In the genomic region with DNA sequence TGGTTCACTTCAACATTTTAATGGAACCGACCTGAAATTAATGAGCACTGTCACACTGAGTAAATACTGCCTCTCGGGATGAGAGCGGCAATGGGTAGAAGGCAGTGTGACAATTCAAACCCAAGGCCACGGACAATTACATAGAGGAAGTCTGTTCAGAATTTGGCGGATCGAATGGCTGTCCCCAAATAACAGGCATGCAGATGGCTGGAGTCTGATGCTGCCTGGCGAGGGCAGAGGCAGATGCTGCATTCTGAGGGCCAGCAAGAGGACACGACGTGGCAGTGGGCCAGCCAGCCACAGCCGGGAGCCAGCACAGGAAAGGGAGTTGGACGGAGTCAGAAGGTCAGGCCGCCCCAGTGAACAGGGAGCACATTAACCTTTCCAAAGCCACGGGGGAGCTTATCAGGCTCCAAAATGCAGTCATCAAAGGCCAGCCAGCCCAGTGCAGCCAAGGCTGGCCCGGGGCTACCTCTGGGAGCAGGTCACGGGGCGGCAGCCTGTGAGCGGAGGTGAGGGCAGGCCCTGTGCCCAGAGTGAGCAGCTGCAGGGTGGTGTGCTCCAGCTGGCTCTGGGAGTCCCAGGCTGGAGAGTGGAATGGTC, we compare ENCODE assay signal across 14 cellular contexts.
A peak's percentile ranks its signal among the peaks of the same experiment; 100 is the strongest.
DNase-seq lines count a peak whose midpoint lies in the region; ATAC-seq and TF ChIP-seq lines count a peak whose summit lies in the region.
"Had no signal": no experiment of that assay in that cellular context is flagged by ENCODE, and none has a peak within 500 bp of the region (broad histone marks: within the 10 kb centered on the region; RNA-seq: fewer than 3 reads in every experiment).

No MANE protein-coding gene starts in this region.

- peak in 9 of 14 donors; percentile 13 to 90 (median 38) for DNase-seq in C1 segment of cervical spinal cord (lab: John Stamatoyannopoulos, UW)
- no peak for DNase-seq in activated B cell treated with CpG ODN at 0.5 μM for 24 hours
- DNase-seq in right cardiac atrium, result peak; percentile 89 to 96 (median 96)
- DNase-seq in posterior vena cava (ENCODE audit: low spot score), result peak; percentile 93
- DNase-seq in NCI-H510A treated with DMSO at 0.1 percent for 48 hours (lab: John Stamatoyannopoulos, UW), result no peak
- no peak for DNase-seq in 8988T
- no peak for DNase-seq in hepatic stellate cell (ENCODE audit: low spot score)
- no peak for DNase-seq in activated T-cell treated with anti-CD3 and anti-CD28 coated beads, Interleukin-2, amount 50 U/mL, for 48 hours
- DNase-seq: activated CD4-positive, alpha-beta T cell treated with anti-CD3 and anti-CD28 coated beads, Interleukin-2, amount 50 U/mL, for 4 hours; mammary epithelial cell; NCI-H1930; stimulated activated CD4-positive, alpha-beta T cell treated with anti-CD3 and anti-CD28 coated beads, Interleukin-4, amount 100 ng/mL, for 24 hours had no signal

- WGBS in right cardiac atrium, result 23% methylated on average over 17 of the region's 17 CpGs

- peaks cover 3% of the 10 kb centered on the region for H3K9me3 Mint-ChIP-seq in activated B cell treated with CpG ODN at 0.5 μM for 24 hours

- no peaks in the 10 kb centered on the region for H3K9me3 ChIP-seq in right cardiac atrium (ENCODE audit: control insufficient read depth, low read length)

- ATAC-seq in activated B cell treated with CpG ODN at 0.5 μM for 24 hours (ENCODE audit: low read depth) (no peak), right cardiac atrium (peak; percentile 92 to 97)
- ATAC-seq: GM12878 had no signal

- POLR2A ChIA-PET in activated B cell treated with CpG ODN at 0.5 μM for 24 hours (lab: Charles Lee), result no interaction called here

- intact Hi-C loops in activated B cell treated with CpG ODN at 0.5 μM for 24 hours (cut with micrococcal nuclease), result no loop called here
- intact Hi-C loops in right cardiac atrium (cut with DNase I), result no loop called here
- intact Hi-C loops in posterior vena cava (cut with DNase I), result no loop called here

- CTCF ChIA-PET in activated B cell treated with CpG ODN at 0.5 μM for 24 hours (lab: Charles Lee), result no interaction called here

- H3K27ac ChIP-seq in right cardiac atrium (ENCODE audit: low read length), result peak overlapping the region; percentile 76
- H3K27ac ChIP-seq: BLaER1 treated with 17β-estradiol and CSF1 and Interleukin-3, amounts not matched to agents 10 nM and 100 nM had no signal

- peaks cover 18% of the 10 kb centered on the region for H3K4me1 ChIP-seq in right cardiac atrium (ENCODE audit: control insufficient read depth, insufficient read depth, low read length)

- peaks cover 48% of the 10 kb centered on the region for H3K36me3 Mint-ChIP-seq in activated B cell treated with CpG ODN at 0.5 μM for 24 hours (ENCODE audit: low read depth)

- no peak for TF ChIP-seq CTCF in activated B cell treated with CpG ODN at 0.5 μM for 24 hours (IDR thresholded peaks at IDR 0.05)

- no peak overlapping the region for H3K4me3 ChIP-seq in right cardiac atrium (ENCODE audit: low read length)
- H3K4me3 ChIP-seq: BLaER1 treated with 17β-estradiol and CSF1 and Interleukin-3, amounts not matched to agents 10 nM and 100 nM; GM12878 had no signal

- no peak overlapping the region for H3K4me3 Mint-ChIP-seq in activated B cell treated with CpG ODN at 0.5 μM for 24 hours

- no peaks in the 10 kb centered on the region for H3K27me3 ChIP-seq in right cardiac atrium (ENCODE audit: control insufficient read depth, insufficient read depth)
- H3K27me3 ChIP-seq: BLaER1 treated with 17β-estradiol and CSF1 and Interleukin-3, amounts not matched to agents 10 nM and 100 nM had no signal

- no peaks in the 10 kb centered on the region for H3K27me3 Mint-ChIP-seq in activated B cell treated with CpG ODN at 0.5 μM for 24 hours

- H3K4me1 Mint-ChIP-seq in activated B cell treated with CpG ODN at 0.5 μM for 24 hours, result peaks cover 61% of the 10 kb centered on the region

- H3K27ac Mint-ChIP-seq in activated B cell treated with CpG ODN at 0.5 μM for 24 hours, result peak overlapping the region; percentile 35

Comparison
In these comparisons a context has a peak if more than half of its experiments do, and no peak if none do; other contexts are left out.
1. DNase-seq: peak in C1 segment of cervical spinal cord (9 of 14), right cardiac atrium (3 of 3) and posterior vena cava (single experiment); none in activated B cell treated with CpG ODN at 0.5 μM for 24 hours (single experiment), NCI-H510A treated with DMSO at 0.1 percent for 48 hours (single experiment), 8988T (single experiment), hepatic stellate cell (single experiment) and activated T-cell treated with anti-CD3 and anti-CD28 coated beads, Interleukin-2, amount 50 U/mL, for 48 hours (0 of 2).